In genomic region chr6:27280064-27280539, GRCh38 we compare ENCODE assay signal across 7 cellular contexts. TPM values are rescaled to one million over a fixed set of nuclear protein-coding genes. Genes with fewer than 3 reads are reported as not detected.
DNase-seq lines count a peak whose midpoint lies in the region; ATAC-seq and TF ChIP-seq lines count a peak whose summit lies in the region.

No MANE protein-coding gene starts in this region.

- ATAC-seq in gastroesophageal sphincter, result no peak
- ATAC-seq in effector memory CD8-positive, alpha-beta T cell (replicated peaks), result no peak

- peak overlapping the region; percentile 38 for H3K27ac Mint-ChIP-seq in activated CD4-positive, alpha-beta memory T cell treated with anti-CD3 and anti-CD28 coated beads, Interleukin-2, amount 10 ng/mL, durations not matched to agents 7 days and 5 days
- peak overlapping the region in 1 of 2 donors; percentile 65 for H3K27ac Mint-ChIP-seq in effector memory CD8-positive, alpha-beta T cell

- H3K4me3 ChIP-seq in GM12865 (ENCODE audit: low read depth, low read length) (peak overlapping the region; percentile 57), kidney epithelial cell (ENCODE audit: low read depth, low read length) (peak overlapping the region; percentile 39), gastroesophageal sphincter (no peak overlapping the region)

- no peaks in the 10 kb centered on the region for H3K4me1 ChIP-seq in gastroesophageal sphincter

- H3K36me3 ChIP-seq in kidney epithelial cell (ENCODE audit: control insufficient read depth, insufficient read depth, low read length), result no peaks in the 10 kb centered on the region
- H3K36me3 ChIP-seq in gastroesophageal sphincter, result no peaks in the 10 kb centered on the region

- H3K27me3 ChIP-seq in kidney epithelial cell (ENCODE audit: control insufficient read depth, insufficient read depth, low read length) (peaks cover 28% of the 10 kb centered on the region), gastroesophageal sphincter (peaks cover 99% of the 10 kb centered on the region)

- POLR2A ChIA-PET in activated CD4-positive, alpha-beta memory T cell treated with anti-CD3 and anti-CD28 coated beads, Interleukin-2, amount 10 ng/mL, durations not matched to agents 7 days and 5 days (lab: Charles Lee), result no interaction called here

- TF ChIP-seq EP300 in gastroesophageal sphincter (IDR thresholded peaks at IDR 0.05), result no peak

- CTCF ChIA-PET in activated CD4-positive, alpha-beta memory T cell treated with anti-CD3 and anti-CD28 coated beads, Interleukin-2, amount 10 ng/mL, durations not matched to agents 7 days and 5 days (lab: Charles Lee), result no interaction called here

- H3K4me1 Mint-ChIP-seq in activated CD4-positive, alpha-beta memory T cell treated with anti-CD3 and anti-CD28 coated beads, Interleukin-2, amount 10 ng/mL, durations not matched to agents 7 days and 5 days, result peaks cover 14% of the 10 kb centered on the region
- H3K4me1 Mint-ChIP-seq in effector memory CD8-positive, alpha-beta T cell (ENCODE audit: low read depth in 2 of 2), result peaks cover 2 to 3% of the 10 kb centered on the region in 2 donors

- WGBS in gastroesophageal sphincter (ENCODE audit: low coverage in 1 of 2), 2 donors, result 1 to 2% methylated on average over 6 to 17 of the region's 17 CpGs

- peaks cover 67% of the 10 kb centered on the region for H3K27me3 Mint-ChIP-seq in activated CD4-positive, alpha-beta memory T cell treated with anti-CD3 and anti-CD28 coated beads, Interleukin-2, amount 10 ng/mL, durations not matched to agents 7 days and 5 days
- H3K27me3 Mint-ChIP-seq in effector memory CD8-positive, alpha-beta T cell, result peaks cover 90 to 91% of the 10 kb centered on the region in 2 donors

- peak overlapping the region; percentile 13 for H3K4me3 Mint-ChIP-seq in activated CD4-positive, alpha-beta memory T cell treated with anti-CD3 and anti-CD28 coated beads, Interleukin-2, amount 10 ng/mL, durations not matched to agents 7 days and 5 days
- H3K4me3 Mint-ChIP-seq in effector memory CD8-positive, alpha-beta T cell, result peak overlapping the region in 1 of 2 donors; percentile 45

- H3K9me3 Mint-ChIP-seq in activated CD4-positive, alpha-beta memory T cell treated with anti-CD3 and anti-CD28 coated beads, Interleukin-2, amount 10 ng/mL, durations not matched to agents 7 days and 5 days, result peaks cover 14% of the 10 kb centered on the region
- H3K9me3 Mint-ChIP-seq in effector memory CD8-positive, alpha-beta T cell, result peaks cover 7 to 9% of the 10 kb centered on the region in 2 donors

- DNase-seq in GM12865 (ENCODE audit: low read depth) (peak; percentile 78), NCI-H1105 (lab: John Stamatoyannopoulos, UW) (peak; percentile 64), kidney epithelial cell (ENCODE audit: low read depth) (no peak)
- DNase-seq in activated CD4-positive, alpha-beta memory T cell treated with anti-CD3 and anti-CD28 coated beads, Interleukin-2, amount 10 ng/mL, durations not matched to agents 7 days and 5 days, result no peak
- no peak for DNase-seq in central memory CD4-positive, alpha-beta T cell
- no peak for DNase-seq in effector memory CD8-positive, alpha-beta T cell

- H3K9me3 ChIP-seq in gastroesophageal sphincter, result peaks cover 0 to 40% (median 0%) of the 10 kb centered on the region in 3 donors

- TF ChIP-seq CTCF in GM12865 (IDR thresholded peaks at IDR 0.05; ENCODE audit: insufficient read depth, low read depth, low read length, missing control alignments) (no peak), kidney epithelial cell (IDR thresholded peaks at IDR 0.05; ENCODE audit: insufficient read depth, low read length, poor library complexity, severe bottlenecking) (no peak), gastroesophageal sphincter (IDR thresholded peaks at IDR 0.05) (no peak)

- H3K27ac ChIP-seq in gastroesophageal sphincter, result no peak overlapping the region

- peaks cover 19% of the 10 kb centered on the region for H3K36me3 Mint-ChIP-seq in activated CD4-positive, alpha-beta memory T cell treated with anti-CD3 and anti-CD28 coated beads, Interleukin-2, amount 10 ng/mL, durations not matched to agents 7 days and 5 days (ENCODE audit: low read depth)
- H3K36me3 Mint-ChIP-seq in effector memory CD8-positive, alpha-beta T cell (ENCODE audit: insufficient read depth), result peaks cover 49% of the 10 kb centered on the region

- no peak for TF ChIP-seq POLR2A in gastroesophageal sphincter (IDR thresholded peaks at IDR 0.05)

RNA-seq across cellular contexts. Expression of gene POM121L2, which starts 32.0 kb away (rescaled TPM):
- total RNA-seq in activated CD4-positive, alpha-beta memory T cell treated with anti-CD3 and anti-CD28 coated beads, Interleukin-2, amount 10 ng/mL, durations not matched to agents 7 days and 5 days, result not detected
- total RNA-seq in kidney epithelial cell, result not detected in 2 replicates
- total RNA-seq in gastroesophageal sphincter, result not detected

RNA-seq across cellular contexts. Expression of gene PRSS16, which starts 32.6 kb away (rescaled TPM):
- 1 to 10 TPM; 1.3 to 1.6 TPM for total RNA-seq in activated CD4-positive, alpha-beta memory T cell treated with anti-CD3 and anti-CD28 coated beads, Interleukin-2, amount 10 ng/mL, durations not matched to agents 7 days and 5 days
- total RNA-seq in kidney epithelial cell, result 1.6 and 2.2 TPM in 2 replicates
- total RNA-seq in gastroesophageal sphincter, result 1 to 10 TPM in 1 of 4 donors, not detected in 3; 2.3 TPM

Comparison
In these comparisons a context has a peak if more than half of its experiments do, and no peak if none do; other contexts are left out.
1. DNase-seq: peak in GM12865 (single experiment) and NCI-H1105 (single experiment); none in activated CD4-positive, alpha-beta memory T cell treated with anti-CD3 and anti-CD28 coated beads, Interleukin-2, amount 10 ng/mL, durations not matched to agents 7 days and 5 days (single experiment), kidney epithelial cell (single experiment), central memory CD4-positive, alpha-beta T cell (single experiment) and effector memory CD8-positive, alpha-beta T cell (0 of 3).
2. H3K4me3 ChIP-seq: peak in GM12865 (single experiment) and kidney epithelial cell (single experiment); none in gastroesophageal sphincter (0 of 2).